Comparison of ENCODE assay signal across 8 cellular contexts in genomic region chr19:2740314-2740656, GRCh38. TPM values are rescaled to one million over a fixed set of nuclear protein-coding genes. Genes with fewer than 3 reads are reported as not detected.
A peak's percentile ranks its signal among the peaks of the same experiment; 100 is the strongest.
DNase-seq lines count a peak whose midpoint lies in the region; ATAC-seq and TF ChIP-seq lines count a peak whose summit lies in the region.

No MANE protein-coding gene starts in this region.

- H3K4me3 Mint-ChIP-seq in activated naive CD8-positive, alpha-beta T cell treated with anti-CD3 and anti-CD28 coated beads for 36 hours = peak overlapping the region; percentile 96
- H3K4me3 Mint-ChIP-seq in nephron = peak overlapping the region; percentile 83 to 87 (median 85)

- no peaks in the 10 kb centered on the region for H3K9me2 ChIP-seq in HCT116 (ENCODE audit: insufficient read depth)

- H3K9me3 Mint-ChIP-seq in activated naive CD8-positive, alpha-beta T cell treated with anti-CD3 and anti-CD28 coated beads for 36 hours = no peaks in the 10 kb centered on the region
- H3K9me3 Mint-ChIP-seq in nephron = no peaks in the 10 kb centered on the region

- H4K20me1 ChIP-seq in BLaER1 (peaks cover 26% of the 10 kb centered on the region), HCT116 (ENCODE audit: insufficient read depth) (no peaks in the 10 kb centered on the region)

- CTCF ChIA-PET in HCT116 (lab: Charles Lee) = no interaction called here

- H3K4me1 ChIP-seq in BLaER1 = peaks cover 37% of the 10 kb centered on the region
- peaks cover 0 to 3% of the 10 kb centered on the region in 2 experiments; a peak in 1 of 4 replicates for H3K4me1 ChIP-seq in HCT116 (ENCODE audit: control insufficient read depth in 1 of 2, insufficient read depth in 2 of 2, low read length in 2 of 2)

- TF ChIP-seq CTCF in HCT116 (IDR thresholded peaks at IDR 0.05 in 2 of 3, conservative IDR thresholded peaks at IDR 0.05 in 1 of 3; ENCODE audit: borderline replicate concordance in 1 of 3, insufficient read depth in 1 of 3, low read depth in 2 of 3, low read length in 2 of 3) (no peak), nephron (IDR thresholded peaks at IDR 0.05; ENCODE audit: unreplicated experiment in 3 of 3) (no peak), GM20000 (IDR thresholded peaks at IDR 0.05; ENCODE audit: extremely low read depth, missing control alignments) (no peak)

- H3K4me1 Mint-ChIP-seq in activated naive CD8-positive, alpha-beta T cell treated with anti-CD3 and anti-CD28 coated beads for 36 hours = peaks cover 8% of the 10 kb centered on the region
- peaks cover 5% of the 10 kb centered on the region for H3K4me1 Mint-ChIP-seq in nephron

- ATAC-seq in HCT116 (no peak), GM21737 (IDR thresholded peaks at IDR 0.05; ENCODE audit: unreplicated experiment) (no peak)

- H3K9me3 ChIP-seq in BLaER1 = peaks cover 9% of the 10 kb centered on the region
- H3K9me3 ChIP-seq in HCT116 (ENCODE audit: control insufficient read depth in 1 of 2, insufficient read depth in 1 of 2, low read depth in 1 of 2, low read length in 2 of 2) = peaks cover 0 to 6% of the 10 kb centered on the region in 2 experiments; a peak in 1 of 4 replicates

- H3K27me3 Mint-ChIP-seq in activated naive CD8-positive, alpha-beta T cell treated with anti-CD3 and anti-CD28 coated beads for 36 hours = no peaks in the 10 kb centered on the region
- H3K27me3 Mint-ChIP-seq in nephron (ENCODE audit: low read depth) = peaks cover 16% of the 10 kb centered on the region

- intact Hi-C loops in HCT116 (cut with micrococcal nuclease) = no loop called here

- TF ChIP-seq POLR2A in HCT116 (IDR thresholded peaks at IDR 0.05; ENCODE audit: borderline replicate concordance, extremely low read depth, insufficient read depth, insufficient read length) = no peak

- H3K4me2 ChIP-seq in BLaER1 = peak overlapping the region; percentile 55
- 0 out of 2 replicates have a peak overlapping the region, but pooled peaks have one; percentile 15 for H3K4me2 ChIP-seq in HCT116 (ENCODE audit: low read length)

- DNase-seq in HCT116 (ENCODE audit: low read depth, low spot score) = no peak
- no peak for DNase-seq in activated naive CD8-positive, alpha-beta T cell treated with anti-CD3 and anti-CD28 coated beads for 36 hours
- DNase-seq in GM20000 (ENCODE audit: low spot score) = no peak
- no peak for DNase-seq in KG1 (lab: John Stamatoyannopoulos, UW)
- no peak for DNase-seq in NCI-H82 treated with DMSO at 0.1 percent for 48 hours (lab: John Stamatoyannopoulos, UW; ENCODE audit: unreplicated experiment)

- no peak overlapping the region for H3K9ac ChIP-seq in BLaER1
- H3K9ac ChIP-seq in HCT116 (ENCODE audit: low read length) = no peak overlapping the region

- BruUV-seq in HCT116 (replicated peaks; lab: Mats Ljungman, UMichigan) = no TSS peak

- no peak overlapping the region for H2AFZ ChIP-seq in HCT116 (ENCODE audit: low read depth, low read length, poor library complexity, severe bottlenecking)

- RAD21 ChIA-PET in HCT116 (lab: Charles Lee; ENCODE audit: low non-redundant PET in 1 of 2, low total read pairs in 2 of 2, uncharacterized antibody in 2 of 2, unreplicated experiment in 2 of 2) = no interaction called here

- no peak for TF ChIP-seq RAD21 in HCT116 (IDR thresholded peaks at IDR 0.05; ENCODE audit: low read depth)

- H3K27ac ChIP-seq in BLaER1 (no peak overlapping the region), HCT116 (ENCODE audit: low read depth, low read length) (no peak overlapping the region)

- peaks cover 25% of the 10 kb centered on the region for H3K36me3 ChIP-seq in BLaER1
- peaks cover 3 to 17% of the 10 kb centered on the region in 2 experiments for H3K36me3 ChIP-seq in HCT116 (ENCODE audit: control insufficient read depth in 1 of 2, insufficient read depth in 2 of 2, low read length in 2 of 2)

- H3K36me3 Mint-ChIP-seq in activated naive CD8-positive, alpha-beta T cell treated with anti-CD3 and anti-CD28 coated beads for 36 hours = peaks cover 31% of the 10 kb centered on the region
- peaks cover 16% of the 10 kb centered on the region for H3K36me3 Mint-ChIP-seq in nephron (ENCODE audit: low read depth)

- H3K4me3 ChIP-seq in BLaER1 = no peak overlapping the region
- peak overlapping the region; percentile 6 to 96; a peak in 1 of 4 replicates for H3K4me3 ChIP-seq in HCT116 (replicated peaks in 1 of 2; ENCODE audit: low read depth in 1 of 2, low read length in 2 of 2)

- no peak overlapping the region for H3K27ac Mint-ChIP-seq in activated naive CD8-positive, alpha-beta T cell treated with anti-CD3 and anti-CD28 coated beads for 36 hours
- H3K27ac Mint-ChIP-seq in nephron = no peak overlapping the region

- H3K27me3 ChIP-seq in BLaER1 (no peaks in the 10 kb centered on the region; the same call in 1 of the 2 replicates), HCT116 (ENCODE audit: insufficient read depth, low read length) (peaks cover 8% of the 10 kb centered on the region)

- POLR2A ChIA-PET in HCT116 (lab: Charles Lee) = no interaction called here

- H3K79me2 ChIP-seq in HCT116 (ENCODE audit: insufficient read depth, low read length) = peaks cover 21% of the 10 kb centered on the region

TF ChIP-seq in HCT116, 20 proteins besides CTCF, POLR2A, EP300 and RAD21:
- TF ChIP-seq MAX (IDR thresholded peaks at IDR 0.05) = no peak
- peak; percentile 21; the same call in 1 of the 2 replicates for TF ChIP-seq FOSL1 (IDR thresholded peaks at IDR 0.05; ENCODE audit: low read depth)
- TF ChIP-seq REST (IDR thresholded peaks at IDR 0.05; ENCODE audit: low read depth) = no peak
- peak; percentile 8; the same call in 1 of the 2 replicates for TF ChIP-seq CBX3 (IDR thresholded peaks at IDR 0.05; ENCODE audit: low read depth)

RNA-seq across cellular contexts. Expression of gene SLC39A3, which starts 0.5 kb away (rescaled TPM):
- 39.1 TPM for total RNA-seq in HCT116 (2021; ENCODE audit: unreplicated experiment)
- 34.0 and 43.9 TPM in 2 replicates for polyA plus RNA-seq in HCT116 (2012)
- total RNA-seq in activated naive CD8-positive, alpha-beta T cell treated with anti-CD3 and anti-CD28 coated beads for 36 hours = 10 to 100 TPM; 50.5 to 52.1 TPM

RNA-seq across cellular contexts. Expression of gene DIRAS1, which starts 19.1 kb away (rescaled TPM):
- total RNA-seq in HCT116 (2021; ENCODE audit: unreplicated experiment) = 33.7 TPM
- 23.3 and 33.1 TPM in 2 replicates for polyA plus RNA-seq in HCT116 (2012)
- total RNA-seq in activated naive CD8-positive, alpha-beta T cell treated with anti-CD3 and anti-CD28 coated beads for 36 hours = under 1 TPM in 1 of 2 experiments, not detected in 1; 0.16 TPM

RNA-seq across cellular contexts. Expression of gene GNG7, which starts 37.8 kb away (rescaled TPM):
- 11.3 TPM for total RNA-seq in HCT116 (2021; ENCODE audit: unreplicated experiment)
- 4.8 and 6.3 TPM in 2 replicates for polyA plus RNA-seq in HCT116 (2012)
- total RNA-seq in activated naive CD8-positive, alpha-beta T cell treated with anti-CD3 and anti-CD28 coated beads for 36 hours = under 1 TPM; 0.36 to 0.45 TPM

RNA-seq across cellular contexts. Expression of gene SGTA, which starts 42.8 kb away (rescaled TPM):
- total RNA-seq in HCT116 (2021; ENCODE audit: unreplicated experiment) = 109 TPM
- polyA plus RNA-seq in HCT116 (2012) = 87.8 and 92.7 TPM in 2 replicates
- 10 to 100 TPM; 84.8 to 87.4 TPM for total RNA-seq in activated naive CD8-positive, alpha-beta T cell treated with anti-CD3 and anti-CD28 coated beads for 36 hours

RNA-seq across cellular contexts. Expression of gene THOP1, which starts 45.0 kb away (rescaled TPM):
- 201 TPM for total RNA-seq in HCT116 (2021; ENCODE audit: unreplicated experiment)
- 208 and 220 TPM in 2 replicates for polyA plus RNA-seq in HCT116 (2012)
- total RNA-seq in activated naive CD8-positive, alpha-beta T cell treated with anti-CD3 and anti-CD28 coated beads for 36 hours = 100 to 1,000 TPM; 164 to 170 TPM

Comparison
In these comparisons a context has a peak if more than half of its experiments do, and no peak if none do; other contexts are left out.
1. RNA of gene DIRAS1, which starts 19.1 kb away (total RNA-seq): 33.7 TPM in HCT116 (single experiment); 0.16 TPM in activated naive CD8-positive, alpha-beta T cell treated with anti-CD3 and anti-CD28 coated beads for 36 hours; every median in the first group is over 10 times any median in the second.